Comparison of ENCODE assay signal across 7 cellular contexts in genomic region chr15:90994059-90994416, GRCh38. TPM values are rescaled to one million over a fixed set of nuclear protein-coding genes. Genes with fewer than 3 reads are reported as not detected.
A peak's percentile ranks its signal among the peaks of the same experiment; 100 is the strongest.
DNase-seq lines count a peak whose midpoint lies in the region; ATAC-seq, FAIRE-seq and TF ChIP-seq lines count a peak whose summit lies in the region.

No MANE protein-coding gene starts in this region.

- in situ Hi-C loops in GM13976 (cut with MboI; ENCODE audit: low sequenced_read_pairs, unreplicated experiment), result no loop called here

- peak; percentile 48 for DNase-seq in GM13976 (ENCODE audit: low spot score)
- peak; percentile 16 for DNase-seq in MG63
- DNase-seq in bronchial epithelial cell (ENCODE audit: low read depth), result no peak
- no peak for DNase-seq in lung (ENCODE audit: low spot score)
- DNase-seq in upper lobe of right lung, result peak; percentile 68
- no peak for DNase-seq in HuH-7 (ENCODE audit: low spot score)

- intact Hi-C loops in upper lobe of right lung (cut with DNase I), result no loop called here

- no peak for TF ChIP-seq CTCF in GM13976 (IDR thresholded peaks at IDR 0.05; ENCODE audit: borderline replicate concordance, control extremely low read depth, extremely low read depth, insufficient read depth, missing control alignments)
- TF ChIP-seq CTCF in bronchial epithelial cell (IDR thresholded peaks at IDR 0.05; ENCODE audit: insufficient read depth, low read length, severe bottlenecking), result no peak
- no peak for TF ChIP-seq CTCF in lung (IDR thresholded peaks at IDR 0.05; ENCODE audit: control extremely low read depth, extremely low read depth)
- no peak for TF ChIP-seq CTCF in upper lobe of right lung (IDR thresholded peaks at IDR 0.05)

- H3K9me3 ChIP-seq in MG63, result no peaks in the 10 kb centered on the region
- H3K9me3 ChIP-seq in lung (ENCODE audit: control insufficient read depth in 2 of 2, insufficient read depth in 1 of 2, low read length in 1 of 2), result no peaks in the 10 kb centered on the region
- no peaks in the 10 kb centered on the region for H3K9me3 ChIP-seq in upper lobe of right lung

- H3K27me3 ChIP-seq in MG63, result no peaks in the 10 kb centered on the region
- no peaks in the 10 kb centered on the region for H3K27me3 ChIP-seq in bronchial epithelial cell (ENCODE audit: control insufficient read depth, insufficient read depth, low read length)
- no peaks in the 10 kb centered on the region for H3K27me3 ChIP-seq in lung (ENCODE audit: control insufficient read depth, insufficient read depth)
- H3K27me3 ChIP-seq in upper lobe of right lung, result no peaks in the 10 kb centered on the region

- H3K4me3 ChIP-seq in MG63 (peak overlapping the region; percentile 94), bronchial epithelial cell (ENCODE audit: low read depth, low read length) (peak overlapping the region; percentile 99), lung (peak overlapping the region; percentile 92), upper lobe of right lung (peak overlapping the region; percentile 91)

- no peaks in the 10 kb centered on the region for H3K4me1 ChIP-seq in lung (ENCODE audit: control insufficient read depth in 2 of 2, insufficient read depth in 2 of 2, low read length in 2 of 2)
- H3K4me1 ChIP-seq in upper lobe of right lung, result peaks cover 7% of the 10 kb centered on the region

- 0 to 1% methylated on average over 43 to 50 of the region's 50 CpGs for WGBS in lung, 2 donors

- peak; percentile 16 for ATAC-seq in GM21825 (IDR thresholded peaks at IDR 0.05; ENCODE audit: unreplicated experiment)
- ATAC-seq in lung (ENCODE audit: insufficient read depth, low FRiP score), result no peak
- ATAC-seq in upper lobe of right lung, result peak; percentile 33

- FAIRE-seq in bronchial epithelial cell (lab: Jason Lieb, UNC), result no peak

- peak overlapping the region; percentile 72 to 84 for H3K27ac ChIP-seq in lung (ENCODE audit: low read depth in 1 of 2, low read length in 1 of 2)
- H3K27ac ChIP-seq in upper lobe of right lung, result peak overlapping the region; percentile 86

- peaks cover 29% of the 10 kb centered on the region for H3K36me3 ChIP-seq in MG63
- no peaks in the 10 kb centered on the region for H3K36me3 ChIP-seq in bronchial epithelial cell (ENCODE audit: control insufficient read depth, insufficient read depth, low read length)
- peaks cover 5 to 9% of the 10 kb centered on the region in 2 donors for H3K36me3 ChIP-seq in lung (ENCODE audit: control insufficient read depth in 2 of 2, insufficient read depth in 2 of 2, low read length in 2 of 2)
- H3K36me3 ChIP-seq in upper lobe of right lung, result peaks cover 10% of the 10 kb centered on the region

RNA-seq across cellular contexts. Expression of gene PRC1, which starts 0.3 kb away (rescaled TPM):
- 231 and 268 TPM in 2 replicates for total RNA-seq in MG63 (2014; rRNA removed; shearing (Covaris generic); ENCODE audit: low replicate concordance)
- total RNA-seq in bronchial epithelial cell (6.1 and 14.8 TPM in 2 replicates), lung (10 to 100 TPM in 1 of 2 donors, 1 to 10 TPM in 1; 5.0 to 31.1 TPM), upper lobe of right lung (4.6 TPM)
- 1 to 10 TPM; 7.5 to 8.2 TPM for polyA plus RNA-seq in lung

RNA-seq across cellular contexts. Expression of gene VPS33B, which starts 28.4 kb away (rescaled TPM):
- 3.2 and 14.6 TPM in 2 replicates for total RNA-seq in MG63 (2014; rRNA removed; shearing (Covaris generic); ENCODE audit: low replicate concordance)
- total RNA-seq in bronchial epithelial cell, result 10.5 and 12.2 TPM in 2 replicates
- 10 to 100 TPM in 1 of 2 donors, 1 to 10 TPM in 1; 6.5 to 20.7 TPM for total RNA-seq in lung
- 10 to 100 TPM; 11.4 to 14.2 TPM for polyA plus RNA-seq in lung
- total RNA-seq in upper lobe of right lung, result 14.3 TPM

RNA-seq across cellular contexts. Expression of gene RCCD1, which starts 39.4 kb away (rescaled TPM):
- 25.7 and 27.5 TPM in 2 replicates for total RNA-seq in MG63 (2014; rRNA removed; shearing (Covaris generic); ENCODE audit: low replicate concordance)
- total RNA-seq in bronchial epithelial cell (11.6 and 12.9 TPM in 2 replicates), lung (10 to 100 TPM in 1 of 2 donors, 1 to 10 TPM in 1; 8.5 to 11.5 TPM), upper lobe of right lung (8.6 TPM)
- polyA plus RNA-seq in lung, result 1 to 10 TPM; 4.4 to 4.8 TPM

RNA-seq across cellular contexts. Expression of gene UNC45A, which starts 59.0 kb away (rescaled TPM):
- total RNA-seq in MG63 (2014; rRNA removed; shearing (Covaris generic); ENCODE audit: low replicate concordance), result 43.1 and 64.2 TPM in 2 replicates
- total RNA-seq in bronchial epithelial cell (64.8 and 105 TPM in 2 replicates), lung (10 to 100 TPM; 58.7 to 59.6 TPM), upper lobe of right lung (60.9 TPM)
- polyA plus RNA-seq in lung, result 10 to 100 TPM; 34.4 to 47.9 TPM

Comparison
In these comparisons a context has a peak if more than half of its experiments do, and no peak if none do; other contexts are left out.
1. DNase-seq: peak in GM13976 (single experiment), MG63 (single experiment) and upper lobe of right lung (single experiment); none in bronchial epithelial cell (single experiment), lung (single experiment) and HuH-7 (single experiment).
2. Peak in every context shown above with its lines, with median percentiles within 50 percentile points of each other: H3K4me3 ChIP-seq.